In genomic region chr7:139716156-139716942, GRCh38 we compare ENCODE assay signal across 1 cellular context.
TF ChIP-seq lines count a peak whose summit lies in the region.

No MANE protein-coding gene starts in this region.

TF ChIP-seq in GM12878, 131 proteins besides CTCF, POLR2A, EP300 and RAD21 (continued from another document):
- TF ChIP-seq, protein P1, sequence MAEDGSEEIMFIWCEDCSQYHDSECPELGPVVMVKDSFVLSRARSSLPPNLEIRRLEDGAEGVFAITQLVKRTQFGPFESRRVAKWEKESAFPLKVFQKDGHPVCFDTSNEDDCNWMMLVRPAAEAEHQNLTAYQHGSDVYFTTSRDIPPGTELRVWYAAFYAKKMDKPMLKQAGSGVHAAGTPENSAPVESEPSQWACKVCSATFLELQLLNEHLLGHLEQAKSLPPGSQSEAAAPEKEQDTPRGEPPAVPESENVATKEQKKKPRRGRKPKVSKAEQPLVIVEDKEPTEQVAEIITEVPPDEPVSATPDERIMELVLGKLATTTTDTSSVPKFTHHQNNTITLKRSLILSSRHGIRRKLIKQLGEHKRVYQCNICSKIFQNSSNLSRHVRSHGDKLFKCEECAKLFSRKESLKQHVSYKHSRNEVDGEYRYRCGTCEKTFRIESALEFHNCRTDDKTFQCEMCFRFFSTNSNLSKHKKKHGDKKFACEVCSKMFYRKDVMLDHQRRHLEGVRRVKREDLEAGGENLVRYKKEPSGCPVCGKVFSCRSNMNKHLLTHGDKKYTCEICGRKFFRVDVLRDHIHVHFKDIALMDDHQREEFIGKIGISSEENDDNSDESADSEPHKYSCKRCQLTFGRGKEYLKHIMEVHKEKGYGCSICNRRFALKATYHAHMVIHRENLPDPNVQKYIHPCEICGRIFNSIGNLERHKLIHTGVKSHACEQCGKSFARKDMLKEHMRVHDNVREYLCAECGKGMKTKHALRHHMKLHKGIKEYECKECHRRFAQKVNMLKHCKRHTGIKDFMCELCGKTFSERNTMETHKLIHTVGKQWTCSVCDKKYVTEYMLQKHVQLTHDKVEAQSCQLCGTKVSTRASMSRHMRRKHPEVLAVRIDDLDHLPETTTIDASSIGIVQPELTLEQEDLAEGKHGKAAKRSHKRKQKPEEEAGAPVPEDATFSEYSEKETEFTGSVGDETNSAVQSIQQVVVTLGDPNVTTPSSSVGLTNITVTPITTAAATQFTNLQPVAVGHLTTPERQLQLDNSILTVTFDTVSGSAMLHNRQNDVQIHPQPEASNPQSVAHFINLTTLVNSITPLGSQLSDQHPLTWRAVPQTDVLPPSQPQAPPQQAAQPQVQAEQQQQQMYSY (CRISPR knock-in tag; IDR thresholded peaks at IDR 0.05) = no peak
- TF ChIP-seq, protein P2, sequence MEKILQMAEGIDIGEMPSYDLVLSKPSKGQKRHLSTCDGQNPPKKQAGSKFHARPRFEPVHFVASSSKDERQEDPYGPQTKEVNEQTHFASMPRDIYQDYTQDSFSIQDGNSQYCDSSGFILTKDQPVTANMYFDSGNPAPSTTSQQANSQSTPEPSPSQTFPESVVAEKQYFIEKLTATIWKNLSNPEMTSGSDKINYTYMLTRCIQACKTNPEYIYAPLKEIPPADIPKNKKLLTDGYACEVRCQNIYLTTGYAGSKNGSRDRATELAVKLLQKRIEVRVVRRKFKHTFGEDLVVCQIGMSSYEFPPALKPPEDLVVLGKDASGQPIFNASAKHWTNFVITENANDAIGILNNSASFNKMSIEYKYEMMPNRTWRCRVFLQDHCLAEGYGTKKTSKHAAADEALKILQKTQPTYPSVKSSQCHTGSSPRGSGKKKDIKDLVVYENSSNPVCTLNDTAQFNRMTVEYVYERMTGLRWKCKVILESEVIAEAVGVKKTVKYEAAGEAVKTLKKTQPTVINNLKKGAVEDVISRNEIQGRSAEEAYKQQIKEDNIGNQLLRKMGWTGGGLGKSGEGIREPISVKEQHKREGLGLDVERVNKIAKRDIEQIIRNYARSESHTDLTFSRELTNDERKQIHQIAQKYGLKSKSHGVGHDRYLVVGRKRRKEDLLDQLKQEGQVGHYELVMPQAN (conservative IDR thresholded peaks at IDR 0.05) = no peak
